Comparison of ENCODE assay signal across 8 cellular contexts in genomic region chr10:110843031-110843430, GRCh38. TPM values are rescaled to one million over a fixed set of nuclear protein-coding genes. Genes with fewer than 3 reads are reported as not detected.
DNase-seq lines count a peak whose midpoint lies in the region; ATAC-seq and TF ChIP-seq lines count a peak whose summit lies in the region.

No MANE protein-coding gene starts in this region.

- no peak for TF ChIP-seq CTCF in colonic mucosa (IDR thresholded peaks at IDR 0.05)
- no peak for TF ChIP-seq CTCF in WERI-Rb-1 (IDR thresholded peaks at IDR 0.05; ENCODE audit: low read depth, low read length)

- H3K27ac ChIP-seq in colonic mucosa (peak overlapping the region; percentile 97), WERI-Rb-1 (no peak overlapping the region)

- no peak overlapping the region for H3K4me3 ChIP-seq in colonic mucosa
- no peak overlapping the region for H3K4me3 ChIP-seq in WERI-Rb-1 (ENCODE audit: low read depth, low read length)

- ATAC-seq in GM18868 (IDR thresholded peaks at IDR 0.05; ENCODE audit: unreplicated experiment), result peak; percentile 55
- peak; percentile 69 for ATAC-seq in GM21825 (IDR thresholded peaks at IDR 0.05; ENCODE audit: unreplicated experiment)

- H3K9me3 ChIP-seq in colonic mucosa (no peaks in the 10 kb centered on the region), WERI-Rb-1 (ENCODE audit: severe bottlenecking) (no peaks in the 10 kb centered on the region)

- no peaks in the 10 kb centered on the region for H3K27me3 ChIP-seq in colonic mucosa
- H3K27me3 ChIP-seq in WERI-Rb-1 (ENCODE audit: insufficient read depth, low read depth, severe bottlenecking), result no peaks in the 10 kb centered on the region

- H3K36me3 ChIP-seq in colonic mucosa, result no peaks in the 10 kb centered on the region
- H3K36me3 ChIP-seq in WERI-Rb-1, result no peaks in the 10 kb centered on the region

- DNase-seq in NAMALWA (ENCODE audit: low spot score), result peak; percentile 96
- peak; percentile 53 for DNase-seq in colonic mucosa
- no peak for DNase-seq in WERI-Rb-1
- DNase-seq in NCI-H1417 treated with DMSO at 0.1 percent for 48 hours (lab: John Stamatoyannopoulos, UW), result no peak
- no peak for DNase-seq in SIG-M5 (lab: John Stamatoyannopoulos, UW)
- no peak for DNase-seq in DMS153 treated with DMSO at 0.1 percent for 48 hours (lab: John Stamatoyannopoulos, UW; ENCODE audit: unreplicated experiment)

- peaks cover 36% of the 10 kb centered on the region for H3K4me1 ChIP-seq in colonic mucosa

- peak overlapping the region; percentile 56 to 61 for H3K9ac ChIP-seq in colonic mucosa (ENCODE audit: low read depth in 2 of 2, low read length in 2 of 2)

- intact Hi-C loops in colonic mucosa (cut with DNase I), result no loop called here

RNA-seq across cellular contexts. Expression of gene PDCD4, which starts 28.7 kb away (rescaled TPM):
- total RNA-seq in colonic mucosa, result 100 to 1,000 TPM; 397 to 463 TPM

Comparison
In these comparisons a context has a peak if more than half of its experiments do, and no peak if none do; other contexts are left out.
1. DNase-seq: peak in NAMALWA (single experiment) and colonic mucosa (single experiment); none in WERI-Rb-1 (single experiment), NCI-H1417 treated with DMSO at 0.1 percent for 48 hours (single experiment), SIG-M5 (single experiment) and DMS153 treated with DMSO at 0.1 percent for 48 hours (single experiment).